2 cellular contexts compared by ENCODE assay signal in the genomic region with DNA sequence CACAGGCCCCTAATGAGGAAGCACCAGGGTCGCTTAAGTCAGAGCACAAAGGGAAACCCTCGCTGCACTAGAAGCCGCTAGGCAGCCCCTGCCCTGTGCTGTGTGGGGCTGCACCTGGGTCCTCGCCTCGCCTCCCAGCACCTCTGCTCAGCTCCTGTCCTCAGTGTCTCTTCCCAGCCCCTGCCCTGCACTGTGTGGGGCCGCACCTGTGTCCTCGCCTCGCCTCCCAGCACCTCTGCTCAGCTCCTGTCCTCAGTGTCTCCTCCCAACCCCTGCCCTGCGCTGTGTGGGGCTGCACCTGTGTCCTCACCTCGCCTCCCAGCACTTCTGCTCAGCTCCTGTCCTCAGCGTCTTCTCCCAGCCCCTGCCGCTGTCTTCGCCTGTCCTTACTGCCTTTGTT.
TF ChIP-seq lines count a peak whose summit lies in the region.

No MANE protein-coding gene starts in this region.

TF ChIP-seq in GM12878, 131 proteins besides CTCF, POLR2A, EP300 and RAD21:
- TF ChIP-seq, protein P1, sequence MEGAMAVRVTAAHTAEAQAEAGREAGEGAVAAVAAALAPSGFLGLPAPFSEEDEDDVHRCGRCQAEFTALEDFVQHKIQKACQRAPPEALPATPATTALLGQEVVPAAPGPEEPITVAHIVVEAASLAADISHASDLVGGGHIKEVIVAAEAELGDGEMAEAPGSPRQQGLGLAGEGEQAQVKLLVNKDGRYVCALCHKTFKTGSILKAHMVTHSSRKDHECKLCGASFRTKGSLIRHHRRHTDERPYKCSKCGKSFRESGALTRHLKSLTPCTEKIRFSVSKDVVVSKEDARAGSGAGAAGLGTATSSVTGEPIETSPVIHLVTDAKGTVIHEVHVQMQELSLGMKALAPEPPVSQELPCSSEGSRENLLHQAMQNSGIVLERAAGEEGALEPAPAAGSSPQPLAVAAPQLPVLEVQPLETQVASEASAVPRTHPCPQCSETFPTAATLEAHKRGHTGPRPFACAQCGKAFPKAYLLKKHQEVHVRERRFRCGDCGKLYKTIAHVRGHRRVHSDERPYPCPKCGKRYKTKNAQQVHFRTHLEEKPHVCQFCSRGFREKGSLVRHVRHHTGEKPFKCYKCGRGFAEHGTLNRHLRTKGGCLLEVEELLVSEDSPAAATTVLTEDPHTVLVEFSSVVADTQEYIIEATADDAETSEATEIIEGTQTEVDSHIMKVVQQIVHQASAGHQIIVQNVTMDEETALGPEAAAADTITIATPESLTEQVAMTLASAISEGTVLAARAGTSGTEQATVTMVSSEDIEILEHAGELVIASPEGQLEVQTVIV (IDR thresholded peaks at IDR 0.05; ENCODE audit: borderline replicate concordance, partially characterized antibody) = no peak
- TF ChIP-seq EGR1 (IDR thresholded peaks at IDR 0.05; ENCODE audit: borderline replicate concordance in 1 of 2, low read depth in 2 of 2, low read length in 2 of 2) (no peak), MYB (IDR thresholded peaks at IDR 0.05; ENCODE audit: borderline replicate concordance, low read depth, low read length) (no peak), LARP7 (IDR thresholded peaks at IDR 0.05) (no peak), ESRRA (IDR thresholded peaks at IDR 0.05; ENCODE audit: low read length) (no peak), NR2C2 (IDR thresholded peaks at IDR 0.05; ENCODE audit: borderline replicate concordance, control insufficient read depth, insufficient read length, low read depth) (no peak), HDGF (IDR thresholded peaks at IDR 0.05) (no peak), NFYA (IDR thresholded peaks at IDR 0.05; ENCODE audit: borderline replicate concordance, low read depth, low read length) (no peak), HDAC6 (IDR thresholded peaks at IDR 0.05; ENCODE audit: unreplicated experiment) (no peak), BCL11A (IDR thresholded peaks at IDR 0.05; ENCODE audit: low read depth, low read length) (no peak), IKZF2 (IDR thresholded peaks at IDR 0.05) (no peak), NR2F1 (conservative IDR thresholded peaks at IDR 0.05) (no peak), EZH2 (IDR thresholded peaks at IDR 0.05; ENCODE audit: borderline replicate concordance, control insufficient read depth, low read depth, low read length) (no peak)
- TF ChIP-seq, protein P2, sequence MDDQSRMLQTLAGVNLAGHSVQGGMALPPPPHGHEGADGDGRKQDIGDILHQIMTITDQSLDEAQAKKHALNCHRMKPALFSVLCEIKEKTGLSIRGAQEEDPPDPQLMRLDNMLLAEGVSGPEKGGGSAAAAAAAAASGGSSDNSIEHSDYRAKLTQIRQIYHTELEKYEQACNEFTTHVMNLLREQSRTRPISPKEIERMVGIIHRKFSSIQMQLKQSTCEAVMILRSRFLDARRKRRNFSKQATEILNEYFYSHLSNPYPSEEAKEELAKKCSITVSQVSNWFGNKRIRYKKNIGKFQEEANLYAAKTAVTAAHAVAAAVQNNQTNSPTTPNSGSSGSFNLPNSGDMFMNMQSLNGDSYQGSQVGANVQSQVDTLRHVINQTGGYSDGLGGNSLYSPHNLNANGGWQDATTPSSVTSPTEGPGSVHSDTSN (IDR thresholded peaks at IDR 0.05; ENCODE audit: insufficient replicate concordance, low read depth, low read length) = no peak
- TF ChIP-seq, protein P3, sequence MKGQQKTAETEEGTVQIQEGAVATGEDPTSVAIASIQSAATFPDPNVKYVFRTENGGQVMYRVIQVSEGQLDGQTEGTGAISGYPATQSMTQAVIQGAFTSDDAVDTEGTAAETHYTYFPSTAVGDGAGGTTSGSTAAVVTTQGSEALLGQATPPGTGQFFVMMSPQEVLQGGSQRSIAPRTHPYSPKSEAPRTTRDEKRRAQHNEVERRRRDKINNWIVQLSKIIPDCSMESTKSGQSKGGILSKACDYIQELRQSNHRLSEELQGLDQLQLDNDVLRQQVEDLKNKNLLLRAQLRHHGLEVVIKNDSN (IDR thresholded peaks at IDR 0.05; ENCODE audit: borderline replicate concordance, extremely low read length, insufficient read depth, low read depth, low read length) = no peak
- TF ChIP-seq, protein P4, sequence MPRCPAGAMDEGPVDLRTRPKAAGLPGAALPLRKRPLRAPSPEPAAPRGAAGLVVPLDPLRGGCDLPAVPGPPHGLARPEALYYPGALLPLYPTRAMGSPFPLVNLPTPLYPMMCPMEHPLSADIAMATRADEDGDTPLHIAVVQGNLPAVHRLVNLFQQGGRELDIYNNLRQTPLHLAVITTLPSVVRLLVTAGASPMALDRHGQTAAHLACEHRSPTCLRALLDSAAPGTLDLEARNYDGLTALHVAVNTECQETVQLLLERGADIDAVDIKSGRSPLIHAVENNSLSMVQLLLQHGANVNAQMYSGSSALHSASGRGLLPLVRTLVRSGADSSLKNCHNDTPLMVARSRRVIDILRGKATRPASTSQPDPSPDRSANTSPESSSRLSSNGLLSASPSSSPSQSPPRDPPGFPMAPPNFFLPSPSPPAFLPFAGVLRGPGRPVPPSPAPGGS (IDR thresholded peaks at IDR 0.05; ENCODE audit: borderline replicate concordance, insufficient read depth, low read depth, low read length, poor library complexity, severe bottlenecking) = no peak
- TF ChIP-seq, protein P5, sequence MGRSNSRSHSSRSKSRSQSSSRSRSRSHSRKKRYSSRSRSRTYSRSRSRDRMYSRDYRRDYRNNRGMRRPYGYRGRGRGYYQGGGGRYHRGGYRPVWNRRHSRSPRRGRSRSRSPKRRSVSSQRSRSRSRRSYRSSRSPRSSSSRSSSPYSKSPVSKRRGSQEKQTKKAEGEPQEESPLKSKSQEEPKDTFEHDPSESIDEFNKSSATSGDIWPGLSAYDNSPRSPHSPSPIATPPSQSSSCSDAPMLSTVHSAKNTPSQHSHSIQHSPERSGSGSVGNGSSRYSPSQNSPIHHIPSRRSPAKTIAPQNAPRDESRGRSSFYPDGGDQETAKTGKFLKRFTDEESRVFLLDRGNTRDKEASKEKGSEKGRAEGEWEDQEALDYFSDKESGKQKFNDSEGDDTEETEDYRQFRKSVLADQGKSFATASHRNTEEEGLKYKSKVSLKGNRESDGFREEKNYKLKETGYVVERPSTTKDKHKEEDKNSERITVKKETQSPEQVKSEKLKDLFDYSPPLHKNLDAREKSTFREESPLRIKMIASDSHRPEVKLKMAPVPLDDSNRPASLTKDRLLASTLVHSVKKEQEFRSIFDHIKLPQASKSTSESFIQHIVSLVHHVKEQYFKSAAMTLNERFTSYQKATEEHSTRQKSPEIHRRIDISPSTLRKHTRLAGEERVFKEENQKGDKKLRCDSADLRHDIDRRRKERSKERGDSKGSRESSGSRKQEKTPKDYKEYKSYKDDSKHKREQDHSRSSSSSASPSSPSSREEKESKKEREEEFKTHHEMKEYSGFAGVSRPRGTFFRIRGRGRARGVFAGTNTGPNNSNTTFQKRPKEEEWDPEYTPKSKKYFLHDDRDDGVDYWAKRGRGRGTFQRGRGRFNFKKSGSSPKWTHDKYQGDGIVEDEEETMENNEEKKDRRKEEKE (IDR thresholded peaks at IDR 0.05) = no peak

TF ChIP-seq in HEK293T, 16 proteins besides CTCF, POLR2A, EP300 and RAD21 (continued from another document):
- TF ChIP-seq CTBP1 (IDR thresholded peaks at IDR 0.05; ENCODE audit: borderline replicate concordance) (no peak), SP1 (IDR thresholded peaks at IDR 0.05) (no peak), FOXK2 (IDR thresholded peaks at IDR 0.05) (no peak), FOXA1 (IDR thresholded peaks at IDR 0.05) (no peak), TARDBP (IDR thresholded peaks at IDR 0.05) (no peak), ARNT (IDR thresholded peaks at IDR 0.05) (no peak), FOXM1 (IDR thresholded peaks at IDR 0.05; ENCODE audit: borderline replicate concordance) (no peak)
